Comparison of ENCODE assay signal across 22 cellular contexts in genomic region chr1:95216292-95216990, GRCh38.
"Had no signal": no experiment of that assay in that cellular context is flagged by ENCODE, and none has a peak within 500 bp of the region (broad histone marks: within the 10 kb centered on the region; RNA-seq: fewer than 3 reads in every experiment).

No MANE protein-coding gene starts in this region.

- H3K4me3 Mint-ChIP-seq: activated CD8-positive, alpha-beta T cell treated with anti-CD3 and anti-CD28 coated beads, Interleukin-2, amount 10 ng/mL, durations not matched to agents 7 days and 5 days; activated naive CD8-positive, alpha-beta T cell treated with anti-CD3 and anti-CD28 coated beads for 36 hours; activated T-helper 17 cell treated with anti-CD3 and anti-CD28 coated beads, Interleukin-2, amount 50 U/mL, for 72 hours; nephron progenitor cell; stimulated activated naive CD8-positive, alpha-beta T cell treated with anti-CD3 and anti-CD28 coated beads, Interleukin-15, amount 100 ng/mL, for 72 hours had no signal

- ATAC-seq: activated CD8-positive, alpha-beta T cell treated with anti-CD3 and anti-CD28 coated beads, Interleukin-2, amount 10 ng/mL, durations not matched to agents 7 days and 5 days; activated T-helper 17 cell treated with anti-CD3 and anti-CD28 coated beads, Interleukin-2, amount 50 U/mL, for 72 hours; esophagus mucosa; left cardiac atrium; right cardiac atrium; stimulated activated naive CD8-positive, alpha-beta T cell treated with anti-CD3 and anti-CD28 coated beads, Interleukin-15, amount 100 ng/mL, for 72 hours had no signal

- H3K27me3 ChIP-seq: tibial artery had no signal

- H3K4me1 ChIP-seq: parathyroid adenoma, tibial artery had no signal

- H3K4me3 ChIP-seq: tibial artery had no signal

- H3K27ac Mint-ChIP-seq: activated CD8-positive, alpha-beta T cell treated with anti-CD3 and anti-CD28 coated beads, Interleukin-2, amount 10 ng/mL, durations not matched to agents 7 days and 5 days; activated naive CD8-positive, alpha-beta T cell treated with anti-CD3 and anti-CD28 coated beads for 36 hours; activated T-helper 17 cell treated with anti-CD3 and anti-CD28 coated beads, Interleukin-2, amount 50 U/mL, for 72 hours; nephron progenitor cell; stimulated activated naive CD8-positive, alpha-beta T cell treated with anti-CD3 and anti-CD28 coated beads, Interleukin-15, amount 100 ng/mL, for 72 hours had no signal

- H3K9me3 ChIP-seq: tibial artery had no signal

- H3K36me3 ChIP-seq: tibial artery had no signal

- H3K9ac ChIP-seq: parathyroid adenoma had no signal

- H3K9me3 Mint-ChIP-seq: activated naive CD8-positive, alpha-beta T cell treated with anti-CD3 and anti-CD28 coated beads for 36 hours; activated T-helper 17 cell treated with anti-CD3 and anti-CD28 coated beads, Interleukin-2, amount 50 U/mL, for 72 hours had no signal

- FAIRE-seq: astrocyte, endothelial cell of umbilical vein, islet of Langerhans had no signal

- H3K27ac ChIP-seq: parathyroid adenoma, tibial artery had no signal

- H2AFZ ChIP-seq: parathyroid adenoma had no signal

- DNase-seq: activated CD4-positive, alpha-beta T cell treated with anti-CD3 and anti-CD28 coated beads, Interleukin-2, amount 50 U/mL, for 1 hour; activated CD8-positive, alpha-beta T cell treated with anti-CD3 and anti-CD28 coated beads, Interleukin-2, amount 10 ng/mL, durations not matched to agents 7 days and 5 days; activated naive CD4-positive, alpha-beta T cell treated with Interleukin-2 at 50 U/mL for 16 hours; activated naive CD8-positive, alpha-beta T cell treated with anti-CD3 and anti-CD28 coated beads for 36 hours; activated T-cell treated with anti-CD3 and anti-CD28 coated beads, Interleukin-2, amount 50 U/mL, for 1 hour; central memory CD4-positive, alpha-beta T cell; dermis blood vessel endothelial cell; effector CD8-positive, alpha-beta T cell; foreskin melanocyte; hypothalamus; left cardiac atrium; nephron progenitor cell; right cardiac atrium; stimulated activated CD4-positive, alpha-beta T cell treated with anti-CD3 and anti-CD28 coated beads, Interleukin-12 subunit alpha, Interleukin-12 subunit beta, amount 100 ng/mL, for 4 hours; stimulated activated naive CD8-positive, alpha-beta T cell treated with anti-CD3 and anti-CD28 coated beads, Interleukin-15, amount 100 ng/mL, for 72 hours; tibial artery had no signal

- H3K36me3 Mint-ChIP-seq: activated naive CD8-positive, alpha-beta T cell treated with anti-CD3 and anti-CD28 coated beads for 36 hours had no signal

- H3K79me2 ChIP-seq: parathyroid adenoma had no signal

- H3K4me1 Mint-ChIP-seq: activated naive CD8-positive, alpha-beta T cell treated with anti-CD3 and anti-CD28 coated beads for 36 hours; activated T-helper 17 cell treated with anti-CD3 and anti-CD28 coated beads, Interleukin-2, amount 50 U/mL, for 72 hours; nephron progenitor cell; stimulated activated naive CD8-positive, alpha-beta T cell treated with anti-CD3 and anti-CD28 coated beads, Interleukin-15, amount 100 ng/mL, for 72 hours had no signal
